ENCODE assay signal across 33 cellular contexts in genomic region chr5:54996476-54996875, GRCh38. TPM values are rescaled to one million over a fixed set of nuclear protein-coding genes. Genes with fewer than 3 reads are reported as not detected.
DNase-seq lines count a peak whose midpoint lies in the region; ATAC-seq, FAIRE-seq and TF ChIP-seq lines count a peak whose summit lies in the region.
"Had no signal": no experiment of that assay in that cellular context is flagged by ENCODE, and none has a peak within 500 bp of the region (broad histone marks: within the 10 kb centered on the region; RNA-seq: fewer than 3 reads in every experiment).

No MANE protein-coding gene starts in this region.

- CTCF ChIA-PET in endothelial cell of umbilical vein (lab: Charles Lee) (interaction anchor here (0.9 to 1.2 kb wide), 3 partner anchors 41 to 150 kb away, joined by 3 read pairs; no protein-coding TSS in a partner anchor), A673 (lab: Charles Lee) (no interaction called here), PC-9 (lab: Charles Lee) (no interaction called here)

- H2AK5ac ChIP-seq in trophoblast cell (ENCODE audit: low read length), result no peak overlapping the region

- H4K8ac ChIP-seq in trophoblast cell (ENCODE audit: low read depth, low read length), result no peak overlapping the region

- H3K27ac ChIP-seq in endothelial cell of umbilical vein (ENCODE audit: insufficient read depth, low read depth, low read length) (no peak overlapping the region), A673 (ENCODE audit: low read depth, low read length, poor library complexity, severe bottlenecking) (no peak overlapping the region), PC-9 (no peak overlapping the region), trophoblast cell (ENCODE audit: low read depth, low read length) (no peak overlapping the region)
- H3K27ac ChIP-seq: ascending aorta, pancreas, right atrium auricular region had no signal

- no TSS peak for BruUV-seq in endothelial cell of umbilical vein (replicated peaks; lab: Mats Ljungman, UMichigan)
- BruUV-seq in A673 (replicated peaks; lab: Mats Ljungman, UMichigan), result no TSS peak
- BruUV-seq in PC-9 (replicated peaks; lab: Mats Ljungman, UMichigan), result no TSS peak

- no peak overlapping the region for H3K18ac ChIP-seq in trophoblast cell (ENCODE audit: low read length)

- H4K20me1 ChIP-seq in endothelial cell of umbilical vein (replicated peaks; ENCODE audit: control insufficient read depth, extremely low read depth, insufficient read depth, low read length) (no peaks in the 10 kb centered on the region), PC-9 (ENCODE audit: insufficient read depth) (no peaks in the 10 kb centered on the region)

- intact Hi-C loops in endothelial cell of umbilical vein (cut with micrococcal nuclease), result no loop called here
- intact Hi-C loops in A673 (cut with micrococcal nuclease; ENCODE audit: unreplicated experiment), result no loop called here
- intact Hi-C loops in PC-9 (cut with micrococcal nuclease; ENCODE audit: unreplicated experiment), result no loop called here

- no peak for TF ChIP-seq CTCF in endothelial cell of umbilical vein (IDR thresholded peaks at IDR 0.05; ENCODE audit: extremely low read depth in 1 of 2, insufficient read depth in 1 of 2, low read depth in 1 of 2, low read length in 2 of 2)
- no peak for TF ChIP-seq CTCF in A673 (conservative IDR thresholded peaks at IDR 0.05; ENCODE audit: low read depth, low read length)
- TF ChIP-seq CTCF in PC-9 (conservative IDR thresholded peaks at IDR 0.05), result no peak

- H2BK12ac ChIP-seq in trophoblast cell (ENCODE audit: low read length), result no peak overlapping the region

- H3K9ac ChIP-seq in endothelial cell of umbilical vein (replicated peaks; ENCODE audit: extremely low read depth, insufficient read depth, low read length), result no peak overlapping the region
- no peak overlapping the region for H3K9ac ChIP-seq in trophoblast cell (ENCODE audit: low read length)

- H2BK5ac ChIP-seq in trophoblast cell (ENCODE audit: low read depth, low read length, poor library complexity), result no peak overlapping the region

- FAIRE-seq in endothelial cell of umbilical vein (lab: Jason Lieb, UNC), result peak; percentile 53
- FAIRE-seq: K562, keratinocyte, pancreas had no signal

- no peak for TF ChIP-seq POLR2A in endothelial cell of umbilical vein (IDR thresholded peaks at IDR 0.05; ENCODE audit: low read depth, low read length)

- H3K4me3 ChIP-seq in endothelial cell of umbilical vein (replicated peaks in 1 of 3; ENCODE audit: insufficient read depth in 1 of 3, low read depth in 1 of 3, low read length in 3 of 3) (no peak overlapping the region), A673 (ENCODE audit: low read depth, low read length, poor library complexity, severe bottlenecking) (no peak overlapping the region), PC-9 (no peak overlapping the region), trophoblast cell (ENCODE audit: low read depth, low read length) (no peak overlapping the region)
- H3K4me3 ChIP-seq: ascending aorta, HAP-1, K562, pancreas, right atrium auricular region had no signal

- no peak overlapping the region for H4K91ac ChIP-seq in trophoblast cell (ENCODE audit: low read depth, low read length)

- H3K36me3 ChIP-seq in endothelial cell of umbilical vein (ENCODE audit: control insufficient read depth in 2 of 2, extremely low read depth in 1 of 2, insufficient read depth in 2 of 2, low read length in 2 of 2) (no peaks in the 10 kb centered on the region), A673 (ENCODE audit: insufficient read depth, low read length, poor library complexity, severe bottlenecking) (no peaks in the 10 kb centered on the region), PC-9 (ENCODE audit: low read depth) (no peaks in the 10 kb centered on the region), trophoblast cell (ENCODE audit: control insufficient read depth in 1 of 2, insufficient read depth in 2 of 2, low read length in 2 of 2) (no peaks in the 10 kb centered on the region)
- H3K36me3 ChIP-seq: ascending aorta, HAP-1, pancreas, right atrium auricular region had no signal

- no peak overlapping the region for H3K4ac ChIP-seq in trophoblast cell (ENCODE audit: low read depth, low read length)

- H3K9me2 ChIP-seq in PC-9 (ENCODE audit: insufficient read depth), result no peaks in the 10 kb centered on the region; the same call in 1 of the 2 replicates

- dilution Hi-C loops in endothelial cell of umbilical vein (cut with MboI; ENCODE audit: extremely low pct_ligation_motif_present, low sequenced_read_pairs), result loop anchor here (25.0 kb wide), 1 partner anchor 141 kb away; no protein-coding TSS in a partner anchor

- H2AFZ ChIP-seq in endothelial cell of umbilical vein (ENCODE audit: low read depth, low read length) (peak overlapping the region; percentile 11), PC-9 (no peak overlapping the region), trophoblast cell (ENCODE audit: insufficient read depth, low read length, poor library complexity) (no peak overlapping the region)

- no CpG with 5 or more reads among the region's 4 CpGs for WGBS in trophoblast cell (ENCODE audit: extremely low coverage, insufficient coverage, insufficient read length)

- H3K79me2 ChIP-seq in endothelial cell of umbilical vein (ENCODE audit: control insufficient read depth, insufficient read depth, low read length) (no peaks in the 10 kb centered on the region), PC-9 (ENCODE audit: low read depth) (no peaks in the 10 kb centered on the region), trophoblast cell (ENCODE audit: control insufficient read depth, insufficient read depth, low read length, poor library complexity) (no peaks in the 10 kb centered on the region)

- H3K4me1 ChIP-seq in endothelial cell of umbilical vein (ENCODE audit: control insufficient read depth, extremely low read depth, insufficient read depth, low read length), result peaks cover 29% of the 10 kb centered on the region
- H3K4me1 ChIP-seq in A673 (ENCODE audit: insufficient read depth, low read length, poor library complexity, severe bottlenecking), result no peaks in the 10 kb centered on the region
- H3K4me1 ChIP-seq in PC-9 (replicated peaks; ENCODE audit: insufficient read depth), result no peaks in the 10 kb centered on the region
- H3K4me1 ChIP-seq in trophoblast cell (ENCODE audit: control insufficient read depth in 1 of 2, insufficient read depth in 2 of 2, low read length in 2 of 2), result no peaks in the 10 kb centered on the region
- H3K4me1 ChIP-seq: ascending aorta, HAP-1, pancreas, right atrium auricular region had no signal

- H3K27me3 ChIP-seq in endothelial cell of umbilical vein (ENCODE audit: control insufficient read depth in 2 of 2, insufficient read depth in 2 of 2, low read length in 2 of 2), result no peaks in the 10 kb centered on the region
- peaks cover 3% of the 10 kb centered on the region for H3K27me3 ChIP-seq in A673 (replicated peaks; ENCODE audit: insufficient read depth, low read depth, low read length, poor library complexity)
- H3K27me3 ChIP-seq in PC-9 (ENCODE audit: insufficient read depth, low read depth), result peaks cover 40% of the 10 kb centered on the region
- no peaks in the 10 kb centered on the region for H3K27me3 ChIP-seq in trophoblast cell (ENCODE audit: insufficient read depth, low read length)
- H3K27me3 ChIP-seq: ascending aorta, pancreas, right atrium auricular region had no signal

- H3K9me3 ChIP-seq in endothelial cell of umbilical vein (replicated peaks; ENCODE audit: control insufficient read depth, insufficient read depth, low read length) (no peaks in the 10 kb centered on the region), A673 (ENCODE audit: low read depth, low read length, poor library complexity, severe bottlenecking) (no peaks in the 10 kb centered on the region), PC-9 (ENCODE audit: insufficient read depth, low read depth) (no peaks in the 10 kb centered on the region), trophoblast cell (ENCODE audit: insufficient read depth, low read depth, low read length) (no peaks in the 10 kb centered on the region)
- H3K9me3 ChIP-seq: ascending aorta, HAP-1, pancreas, right atrium auricular region had no signal

- H3K9me1 ChIP-seq in endothelial cell of umbilical vein (replicated peaks; ENCODE audit: control insufficient read depth, extremely low read depth, insufficient read depth, low read length), result no peaks in the 10 kb centered on the region

- H3F3A ChIP-seq in PC-9 (ENCODE audit: insufficient read depth, low read depth), result no peaks in the 10 kb centered on the region

- H2BK120ac ChIP-seq in trophoblast cell (ENCODE audit: insufficient read depth, low read length, poor library complexity), result no peak overlapping the region

- H3K14ac ChIP-seq in trophoblast cell (ENCODE audit: low read length), result no peak overlapping the region

- H4K12ac ChIP-seq in trophoblast cell (ENCODE audit: low read depth, low read length), result no peak overlapping the region

- POLR2A ChIA-PET in endothelial cell of umbilical vein (lab: Charles Lee), result no interaction called here
- POLR2A ChIA-PET in A673 (lab: Charles Lee; ENCODE audit: low non-redundant PET), result no interaction called here
- POLR2A ChIA-PET in PC-9 (lab: Charles Lee; ENCODE audit: unreplicated experiment), result no interaction called here

- no peaks in the 10 kb centered on the region for H3K79me1 ChIP-seq in trophoblast cell (ENCODE audit: low read length)

- DNase-seq in Daoy (ENCODE audit: low read depth) (peak; percentile 37), endothelial cell of umbilical vein (ENCODE audit: low read depth, low spot score) (peak; percentile 27), non-pigmented ciliary epithelial cell (ENCODE audit: low read depth) (peak; percentile 52), A673 (ENCODE audit: low spot score) (no peak), PC-9 (no peak), trophoblast cell (no peak)
- DNase-seq: activated CD8-positive, alpha-beta T cell treated with anti-CD3 and anti-CD28 coated beads for 36 hours; activated effector memory CD4-positive, alpha-beta T cell treated with Interleukin-2 at 50 U/mL for 16 hours; activated naive CD8-positive, alpha-beta T cell treated with anti-CD3 and anti-CD28 coated beads for 36 hours; AML-193; cerebellar nuclear complex; GF-D8; glutamatergic neuron; NCI-H2029 treated with DMSO at 0.1 percent for 48 hours; NCI-H226; pancreas; RPMI8226; stimulated activated CD4-positive, alpha-beta T cell treated with anti-CD3 and anti-CD28 coated beads, Interleukin-12 subunit alpha, Interleukin-12 subunit beta, amount 100 ng/mL, for 4 hours; stimulated activated CD4-positive, alpha-beta T cell treated with anti-CD3 and anti-CD28 coated beads, Interleukin-4, amount 100 ng/mL, for 1 hour had no signal

- H3K23ac ChIP-seq in trophoblast cell (ENCODE audit: low read length), result no peak overlapping the region

- H3K4me2 ChIP-seq in endothelial cell of umbilical vein (ENCODE audit: insufficient read depth, low read length) (no peak overlapping the region), PC-9 (no peak overlapping the region), trophoblast cell (ENCODE audit: low read length) (no peak overlapping the region)

- ATAC-seq in SK-N-SH treated with all-trans-retinoic acid at 6 μM for 48 hours (peak; percentile 58), GM21529 (IDR thresholded peaks at IDR 0.05; ENCODE audit: unreplicated experiment) (no peak)
- ATAC-seq: activated CD8-positive, alpha-beta T cell treated with anti-CD3 and anti-CD28 coated beads for 36 hours; K562; natural killer cell treated with Interleukin-12 subunit alpha and Interleukin-12 subunit beta and Interleukin-15 and Interleukin-18, amount 100 ng/mL, for 72 hours; pancreas had no signal

RNA-seq across cellular contexts. Expression of gene ESM1, which starts 11.1 kb away (rescaled TPM):
- total RNA-seq in Daoy (2014; rRNA removed; shearing (Covaris generic)), result 1.9 and 5.0 TPM in 2 replicates
- 577 and 781 TPM in 2 replicates for total RNA-seq in endothelial cell of umbilical vein
- 214 and 221 TPM in 2 replicates for polyA plus RNA-seq in endothelial cell of umbilical vein
- polyA plus RNA-seq in endothelial cell of umbilical vein (2011; cell fraction: cytosol; rRNA removed), result 246 and 299 TPM in 2 replicates
- polyA plus RNA-seq in endothelial cell of umbilical vein (2011; cell fraction: nucleus; rRNA removed), result 294 and 310 TPM in 2 replicates
- polyA plus RNA-seq in endothelial cell of umbilical vein (2012), result 424 and 469 TPM in 2 replicates
- polyA minus RNA-seq in endothelial cell of umbilical vein, result 215 and 222 TPM in 2 replicates
- polyA minus RNA-seq in endothelial cell of umbilical vein (2011; cell fraction: cytosol; rRNA and poly(A)+ RNA removed), result not detected
- 225 and 290 TPM in 2 replicates for polyA minus RNA-seq in endothelial cell of umbilical vein (2011; cell fraction: nucleus; rRNA and poly(A)+ RNA removed)
- not detected in 2 replicates for total RNA-seq in A673 (2021)
- 0.15 TPM in 1 of 2 replicates, not detected in the other for total RNA-seq in PC-9 (2021)
- not detected in 2 replicates for polyA plus RNA-seq in trophoblast cell (2013)
- total RNA-seq: activated naive CD8-positive, alpha-beta T cell treated with anti-CD3 and anti-CD28 coated beads for 36 hours; ascending aorta; HT-29; K562; lower leg skin; MCF 10A; right atrium auricular region; SK-MEL-5; subcutaneous adipose tissue had no signal
- polyA plus RNA-seq: K562 had no signal

RNA-seq across cellular contexts. Expression of gene GZMK, which starts 27.6 kb away (rescaled TPM):
- not detected in 2 replicates for total RNA-seq in Daoy (2014; rRNA removed; shearing (Covaris generic))
- total RNA-seq in endothelial cell of umbilical vein, result not detected in 2 replicates
- polyA plus RNA-seq in endothelial cell of umbilical vein, result not detected in 2 replicates
- polyA plus RNA-seq in endothelial cell of umbilical vein (2011; cell fraction: cytosol; rRNA removed), result not detected in 2 replicates
- not detected in 2 replicates for polyA plus RNA-seq in endothelial cell of umbilical vein (2011; cell fraction: nucleus; rRNA removed)
- not detected in 2 replicates for polyA plus RNA-seq in endothelial cell of umbilical vein (2012)
- not detected in 2 replicates for polyA minus RNA-seq in endothelial cell of umbilical vein
- polyA minus RNA-seq in endothelial cell of umbilical vein (2011; cell fraction: cytosol; rRNA and poly(A)+ RNA removed), result not detected
- not detected in 2 replicates for polyA minus RNA-seq in endothelial cell of umbilical vein (2011; cell fraction: nucleus; rRNA and poly(A)+ RNA removed)
- not detected in 2 replicates for total RNA-seq in A673 (2021)
- total RNA-seq in PC-9 (2021), result not detected in 2 replicates
- not detected in 2 replicates for polyA plus RNA-seq in trophoblast cell (2013)
- total RNA-seq: A172, ascending aorta, HT-29, K562, MCF 10A, SK-MEL-5 had no signal
- polyA plus RNA-seq: K562, keratinocyte had no signal

Comparison
In these comparisons a context has a peak if more than half of its experiments do, and no peak if none do; other contexts are left out.
1. DNase-seq: peak in Daoy (single experiment), endothelial cell of umbilical vein (single experiment) and non-pigmented ciliary epithelial cell (single experiment); none in A673 (single experiment), PC-9 (0 of 2) and trophoblast cell (0 of 2).
2. RNA of gene ESM1, which starts 11.1 kb away (total RNA-seq): 577 to 781 TPM in endothelial cell of umbilical vein; 1.9 to 5.0 TPM in Daoy, not detected in A673 and 0.15 TPM in PC-9; every median in the first group is over 10 times any median in the second.